ENCODE assay signal across 20 cellular contexts in the genomic region with DNA sequence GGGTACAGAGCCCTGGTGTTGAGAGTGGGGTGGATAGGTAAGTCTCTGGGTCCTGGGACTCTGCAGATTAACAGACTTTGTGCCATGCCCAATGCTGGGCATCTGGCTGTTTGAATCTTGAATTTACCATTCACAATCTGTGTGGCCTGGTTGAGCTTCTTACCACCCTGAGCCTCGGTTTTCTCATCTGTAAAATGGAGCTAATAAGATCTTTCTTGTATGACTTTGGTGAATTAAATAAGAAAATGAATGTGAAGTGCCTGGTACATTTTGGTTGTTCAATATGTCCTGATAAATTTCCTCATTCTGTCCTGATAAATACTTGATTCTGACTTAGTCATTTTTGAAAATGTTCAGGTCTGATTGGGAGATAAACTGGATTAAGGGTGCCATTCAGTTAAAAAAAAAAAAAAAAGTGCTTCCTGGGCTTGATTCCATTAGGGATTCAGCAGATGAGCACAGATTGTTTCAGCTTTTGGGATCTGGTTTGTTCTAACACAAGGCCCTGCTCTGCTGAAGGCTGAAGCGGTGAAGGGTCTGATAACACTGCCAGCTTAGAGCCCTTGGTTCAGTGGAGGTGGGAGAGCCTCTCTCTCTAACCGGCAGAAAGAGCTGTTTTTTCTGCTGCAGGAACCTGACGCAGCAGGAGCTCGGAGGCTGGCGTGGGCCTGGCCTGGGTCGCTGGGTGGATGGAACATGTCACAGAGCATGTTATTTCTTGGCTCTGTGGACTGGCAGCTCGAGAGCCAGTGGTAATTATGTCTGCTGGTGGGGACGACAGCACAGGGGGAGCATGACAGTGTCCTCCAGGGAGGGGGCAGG. TPM values are rescaled to one million over a fixed set of nuclear protein-coding genes. Genes with fewer than 3 reads are reported as not detected.
DNase-seq lines count a peak whose midpoint lies in the region; ATAC-seq and TF ChIP-seq lines count a peak whose summit lies in the region.
"Had no signal": no experiment of that assay in that cellular context is flagged by ENCODE, and none has a peak within 500 bp of the region (broad histone marks: within the 10 kb centered on the region; RNA-seq: fewer than 3 reads in every experiment).

No MANE protein-coding gene starts in this region.

- H3K4me1 Mint-ChIP-seq in activated naive CD8-positive, alpha-beta T cell treated with anti-CD3 and anti-CD28 coated beads for 36 hours, result no peaks in the 10 kb centered on the region
- H3K4me1 Mint-ChIP-seq in activated naive CD8-positive, alpha-beta T cell treated with anti-CD3 and anti-CD28 coated beads, Interleukin-2, amount 50 U/mL, for 24 hours, result no peaks in the 10 kb centered on the region
- peaks cover 0 to 10% of the 10 kb centered on the region in 2 donors for H3K4me1 Mint-ChIP-seq in effector memory CD8-positive, alpha-beta T cell (ENCODE audit: low read depth in 2 of 2)
- peaks cover 38% of the 10 kb centered on the region for H3K4me1 Mint-ChIP-seq in nephron
- H3K4me1 Mint-ChIP-seq: T-cell had no signal

- H3K27me3 Mint-ChIP-seq in activated naive CD8-positive, alpha-beta T cell treated with anti-CD3 and anti-CD28 coated beads for 36 hours, result no peaks in the 10 kb centered on the region
- no peaks in the 10 kb centered on the region for H3K27me3 Mint-ChIP-seq in activated naive CD8-positive, alpha-beta T cell treated with anti-CD3 and anti-CD28 coated beads, Interleukin-2, amount 50 U/mL, for 24 hours
- no peaks in the 10 kb centered on the region for H3K27me3 Mint-ChIP-seq in effector memory CD8-positive, alpha-beta T cell
- H3K27me3 Mint-ChIP-seq in nephron (ENCODE audit: low read depth), result no peaks in the 10 kb centered on the region
- H3K27me3 Mint-ChIP-seq: CD4-positive, CD25-positive, alpha-beta regulatory T cell; T-cell had no signal

- no peak for ATAC-seq in activated naive CD8-positive, alpha-beta T cell treated with anti-CD3 and anti-CD28 coated beads, Interleukin-2, amount 50 U/mL, for 24 hours
- no peak for ATAC-seq in effector memory CD8-positive, alpha-beta T cell (replicated peaks)
- ATAC-seq in GM21576 (IDR thresholded peaks at IDR 0.05; ENCODE audit: unreplicated experiment), result no peak
- no peak for ATAC-seq in HG02610 (IDR thresholded peaks at IDR 0.05; ENCODE audit: unreplicated experiment)
- ATAC-seq in HG02588 (IDR thresholded peaks at IDR 0.05; ENCODE audit: unreplicated experiment), result no peak
- ATAC-seq: left lung, T-cell had no signal

- H3K9me3 Mint-ChIP-seq in activated naive CD8-positive, alpha-beta T cell treated with anti-CD3 and anti-CD28 coated beads for 36 hours, result no peaks in the 10 kb centered on the region
- H3K9me3 Mint-ChIP-seq in activated naive CD8-positive, alpha-beta T cell treated with anti-CD3 and anti-CD28 coated beads, Interleukin-2, amount 50 U/mL, for 24 hours, result no peaks in the 10 kb centered on the region
- H3K9me3 Mint-ChIP-seq in effector memory CD8-positive, alpha-beta T cell, result no peaks in the 10 kb centered on the region
- H3K9me3 Mint-ChIP-seq in nephron, result no peaks in the 10 kb centered on the region
- H3K9me3 Mint-ChIP-seq: CD4-positive, CD25-positive, alpha-beta regulatory T cell; T-cell had no signal

- no peak for TF ChIP-seq CTCF in nephron (IDR thresholded peaks at IDR 0.05; ENCODE audit: unreplicated experiment in 3 of 3)

- H3K27ac Mint-ChIP-seq in activated naive CD8-positive, alpha-beta T cell treated with anti-CD3 and anti-CD28 coated beads for 36 hours, result peak overlapping the region; percentile 43
- no peak overlapping the region for H3K27ac Mint-ChIP-seq in activated naive CD8-positive, alpha-beta T cell treated with anti-CD3 and anti-CD28 coated beads, Interleukin-2, amount 50 U/mL, for 24 hours
- H3K27ac Mint-ChIP-seq in effector memory CD8-positive, alpha-beta T cell, result peak overlapping the region; percentile 26 to 42
- H3K27ac Mint-ChIP-seq in nephron, result peak overlapping the region in 2 of 3 experiments; percentile 41 to 58
- H3K27ac Mint-ChIP-seq: T-cell had no signal

- DNase-seq in activated naive CD8-positive, alpha-beta T cell treated with anti-CD3 and anti-CD28 coated beads for 36 hours, result no peak
- no peak for DNase-seq in activated naive CD8-positive, alpha-beta T cell treated with anti-CD3 and anti-CD28 coated beads, Interleukin-2, amount 50 U/mL, for 24 hours
- no peak for DNase-seq in effector memory CD8-positive, alpha-beta T cell
- no peak for DNase-seq in GM03348 (ENCODE audit: low spot score)
- DNase-seq: activated gamma-delta T cell treated with Interleukin-2 at 50 U/mL for 16 hours; brain microvascular endothelial cell; CD4-positive, CD25-positive, alpha-beta regulatory T cell; DMS79; effector memory CD4-positive, alpha-beta T cell; H7; MM.1S; NCI-H187 treated with DMSO at 0.1 percent for 48 hours; NCI-H524 treated with DMSO at 0.1 percent for 48 hours; Peyer's patch; T-cell had no signal

- peaks cover 12% of the 10 kb centered on the region for H3K36me3 Mint-ChIP-seq in activated naive CD8-positive, alpha-beta T cell treated with anti-CD3 and anti-CD28 coated beads for 36 hours
- H3K36me3 Mint-ChIP-seq in activated naive CD8-positive, alpha-beta T cell treated with anti-CD3 and anti-CD28 coated beads, Interleukin-2, amount 50 U/mL, for 24 hours (ENCODE audit: low read depth), result peaks cover 18% of the 10 kb centered on the region
- peaks cover 27% of the 10 kb centered on the region for H3K36me3 Mint-ChIP-seq in effector memory CD8-positive, alpha-beta T cell (ENCODE audit: insufficient read depth)
- peaks cover 31% of the 10 kb centered on the region for H3K36me3 Mint-ChIP-seq in nephron (ENCODE audit: low read depth)

- no peak overlapping the region for H3K4me3 Mint-ChIP-seq in activated naive CD8-positive, alpha-beta T cell treated with anti-CD3 and anti-CD28 coated beads for 36 hours
- no peak overlapping the region for H3K4me3 Mint-ChIP-seq in activated naive CD8-positive, alpha-beta T cell treated with anti-CD3 and anti-CD28 coated beads, Interleukin-2, amount 50 U/mL, for 24 hours
- H3K4me3 Mint-ChIP-seq in effector memory CD8-positive, alpha-beta T cell, result no peak overlapping the region
- no peak overlapping the region for H3K4me3 Mint-ChIP-seq in nephron
- H3K4me3 Mint-ChIP-seq: CD4-positive, CD25-positive, alpha-beta regulatory T cell; T-cell had no signal

RNA-seq across cellular contexts. Expression of a gene that starts 59.0 kb away (rescaled TPM):
- total RNA-seq in activated naive CD8-positive, alpha-beta T cell treated with anti-CD3 and anti-CD28 coated beads for 36 hours, result 10 to 100 TPM; 55.0 to 56.6 TPM
